9 cellular contexts compared by ENCODE assay signal in the genomic region with DNA sequence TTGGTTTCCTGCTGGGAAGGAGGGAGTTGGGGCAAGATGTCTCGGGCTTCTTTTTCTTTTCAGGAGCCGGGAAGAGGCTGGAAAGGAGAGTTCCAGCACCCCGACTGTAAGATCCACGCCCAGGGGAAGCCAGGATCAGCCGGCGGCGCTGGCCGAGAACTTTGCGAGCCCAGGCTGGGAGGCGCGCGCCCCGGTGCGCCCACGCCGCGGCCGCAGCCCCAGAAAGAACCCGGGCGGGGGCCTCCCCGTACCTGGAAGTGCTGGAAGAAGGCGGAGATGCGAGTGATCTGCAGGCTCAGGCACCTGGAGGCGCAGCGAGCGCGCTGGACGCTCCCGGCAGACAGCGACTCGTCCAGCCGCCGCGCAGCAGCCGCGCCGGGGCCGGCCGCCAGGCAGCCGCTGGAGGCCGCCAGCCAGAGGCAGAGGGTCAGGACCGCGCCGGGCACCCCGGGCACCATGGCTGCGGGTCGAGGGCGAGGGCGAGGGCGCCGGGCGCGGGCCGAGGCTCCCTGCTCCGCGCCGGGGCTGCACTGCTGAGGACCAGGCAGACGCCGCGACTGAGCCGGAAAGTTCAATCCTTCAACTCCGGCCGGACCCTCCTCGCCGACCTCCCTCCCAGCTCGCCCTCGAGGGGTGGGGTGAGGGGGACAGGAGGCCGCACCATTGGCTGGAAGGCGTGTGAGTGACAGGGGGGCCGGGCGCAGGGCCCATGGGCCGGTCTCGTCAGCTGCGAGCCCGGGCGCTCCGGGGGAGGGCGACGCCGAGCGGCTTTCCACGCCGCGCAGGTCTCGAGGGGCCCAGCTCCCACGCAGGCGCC. TPM values are rescaled to one million over a fixed set of nuclear protein-coding genes. Genes with fewer than 3 reads are reported as not detected.
DNase-seq lines count a peak whose midpoint lies in the region; ATAC-seq and TF ChIP-seq lines count a peak whose summit lies in the region.
"Had no signal": no experiment of that assay in that cellular context is flagged by ENCODE, and none has a peak within 500 bp of the region (broad histone marks: within the 10 kb centered on the region; RNA-seq: fewer than 3 reads in every experiment).

A gene with protein sequence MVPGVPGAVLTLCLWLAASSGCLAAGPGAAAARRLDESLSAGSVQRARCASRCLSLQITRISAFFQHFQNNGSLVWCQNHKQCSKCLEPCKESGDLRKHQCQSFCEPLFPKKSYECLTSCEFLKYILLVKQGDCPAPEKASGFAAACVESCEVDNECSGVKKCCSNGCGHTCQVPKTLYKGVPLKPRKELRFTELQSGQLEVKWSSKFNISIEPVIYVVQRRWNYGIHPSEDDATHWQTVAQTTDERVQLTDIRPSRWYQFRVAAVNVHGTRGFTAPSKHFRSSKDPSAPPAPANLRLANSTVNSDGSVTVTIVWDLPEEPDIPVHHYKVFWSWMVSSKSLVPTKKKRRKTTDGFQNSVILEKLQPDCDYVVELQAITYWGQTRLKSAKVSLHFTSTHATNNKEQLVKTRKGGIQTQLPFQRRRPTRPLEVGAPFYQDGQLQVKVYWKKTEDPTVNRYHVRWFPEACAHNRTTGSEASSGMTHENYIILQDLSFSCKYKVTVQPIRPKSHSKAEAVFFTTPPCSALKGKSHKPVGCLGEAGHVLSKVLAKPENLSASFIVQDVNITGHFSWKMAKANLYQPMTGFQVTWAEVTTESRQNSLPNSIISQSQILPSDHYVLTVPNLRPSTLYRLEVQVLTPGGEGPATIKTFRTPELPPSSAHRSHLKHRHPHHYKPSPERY (minus strand): TSS at position 559 of the 817 bp plus-strand sequence. CDS start 101 bp downstream, at position 458.

- peaks cover 28% of the 10 kb centered on the region for H3K4me1 Mint-ChIP-seq in brain

- DNase-seq in activated gamma-delta T cell (lab: John Stamatoyannopoulos, UW), result peak; percentile 2
- no peak for DNase-seq in activated gamma-delta T cell treated with Interleukin-2 at 50 U/mL for 16 hours
- DNase-seq in kidney epithelial cell (ENCODE audit: low read depth), result no peak
- DNase-seq in NCI-H128 (lab: John Stamatoyannopoulos, UW; ENCODE audit: unreplicated experiment), result no peak
- DNase-seq: activated T-cell treated with anti-CD3 and anti-CD28 coated beads, Interleukin-2, amount 50 U/mL, for 4 hours had no signal

- no peak for TF ChIP-seq CTCF in brain (conservative IDR thresholded peaks at IDR 0.05)
- TF ChIP-seq CTCF in kidney epithelial cell (IDR thresholded peaks at IDR 0.05; ENCODE audit: insufficient read depth, low read length, poor library complexity, severe bottlenecking), result no peak

- no peaks in the 10 kb centered on the region for H3K36me3 ChIP-seq in kidney epithelial cell (ENCODE audit: control insufficient read depth, insufficient read depth, low read length)
- no peaks in the 10 kb centered on the region for H3K36me3 ChIP-seq in subcutaneous abdominal adipose tissue (ENCODE audit: control insufficient read depth in 5 of 5, insufficient read depth in 5 of 5, low read length in 5 of 5)

- peaks cover 0 to 3% (median 0%) of the 10 kb centered on the region in 5 experiments for H3K9me3 Mint-ChIP-seq in brain
- H3K9me3 Mint-ChIP-seq: activated T-cell treated with anti-CD3 and anti-CD28 coated beads, Interleukin-2, amount 50 U/mL, for 4 hours had no signal

- no peaks in the 10 kb centered on the region for H3K36me3 Mint-ChIP-seq in brain

- peak within 1 kb of the TSS; percentile 84 to 96 (median 89) for H3K4me3 Mint-ChIP-seq in brain
- H3K4me3 Mint-ChIP-seq: activated T-cell treated with anti-CD3 and anti-CD28 coated beads, Interleukin-2, amount 50 U/mL, for 4 hours had no signal

- peak within 1 kb of the TSS in 3 of 5 experiments; percentile 8 to 89 (median 35) for H3K27ac Mint-ChIP-seq in brain

- H3K4me1 ChIP-seq in subcutaneous abdominal adipose tissue (ENCODE audit: control insufficient read depth in 5 of 5, insufficient read depth in 5 of 5, low read length in 5 of 5), result peaks cover 0 to 31% (median 19%) of the 10 kb centered on the region in 5 donors

- ATAC-seq in GM19324 (IDR thresholded peaks at IDR 0.05; ENCODE audit: low FRiP score, unreplicated experiment), result no peak
- no peak for ATAC-seq in HG02973 (IDR thresholded peaks at IDR 0.05; ENCODE audit: unreplicated experiment)

- peak within 1 kb of the TSS; percentile 41 for H3K4me3 ChIP-seq in kidney epithelial cell (ENCODE audit: low read depth, low read length)
- peak within 1 kb of the TSS; percentile 53 to 65 (median 59) for H3K4me3 ChIP-seq in subcutaneous abdominal adipose tissue (ENCODE audit: low read depth in 1 of 5, low read length in 5 of 5)

- no peak within 1 kb of the TSS for H3K27ac ChIP-seq in subcutaneous abdominal adipose tissue (ENCODE audit: low read depth, low read length)

- H3K9me3 ChIP-seq in subcutaneous abdominal adipose tissue (ENCODE audit: control insufficient read depth in 5 of 5, low read length in 5 of 5), result no peaks in the 10 kb centered on the region

- peaks cover 63% of the 10 kb centered on the region for H3K27me3 Mint-ChIP-seq in brain

- H3K27me3 ChIP-seq in kidney epithelial cell (ENCODE audit: control insufficient read depth, insufficient read depth, low read length), result peaks cover 25% of the 10 kb centered on the region
- H3K27me3 ChIP-seq in subcutaneous abdominal adipose tissue (ENCODE audit: control insufficient read depth in 5 of 5, insufficient read depth in 4 of 5, low read length in 5 of 5), result peaks cover 3 to 34% (median 19%) of the 10 kb centered on the region in 5 donors

- H3K9ac ChIP-seq in subcutaneous abdominal adipose tissue (ENCODE audit: low read length in 5 of 5), result peak within 1 kb of the TSS in 2 of 5 donors; percentile 14 to 52

RNA-seq across cellular contexts. Expression of the gene that starts here (rescaled TPM):
- polyA plus RNA-seq in brain (ENCODE audit: insufficient read depth, low read depth, low replicate concordance), result 2.3 TPM
- 7.0 and 9.0 TPM in 2 replicates for total RNA-seq in kidney epithelial cell
